ENCODE assay signal across 8 cellular contexts in the genomic region with DNA sequence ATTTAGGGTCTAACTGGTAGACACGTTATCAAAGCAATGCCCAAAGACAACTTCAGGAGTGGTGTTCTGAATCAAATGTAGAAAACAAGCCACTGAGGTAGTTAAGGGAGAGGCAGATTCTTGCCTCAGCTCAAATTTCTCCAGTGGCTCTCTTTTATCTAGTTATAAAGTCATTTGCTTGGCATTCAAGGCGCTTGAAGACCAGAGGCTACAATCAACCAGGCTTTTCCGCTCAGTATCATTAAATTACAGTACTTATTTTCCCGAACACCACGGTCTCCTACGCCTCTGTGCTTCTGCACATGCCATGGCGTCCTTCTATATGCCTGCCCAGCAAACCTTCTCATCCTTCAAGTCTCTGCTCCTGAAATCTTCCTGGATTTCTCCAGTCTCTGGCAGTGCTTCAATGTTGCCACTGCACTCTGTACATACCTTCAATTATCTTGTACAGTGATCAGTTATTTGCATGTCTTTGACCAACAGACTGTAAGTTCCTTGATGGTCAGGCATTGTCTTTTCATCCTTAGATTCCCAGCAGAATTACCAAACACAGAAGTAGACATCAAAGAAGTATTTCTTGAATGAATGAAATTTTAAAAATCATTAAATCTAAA. TPM values are rescaled to one million over a fixed set of nuclear protein-coding genes. Genes with fewer than 3 reads are reported as not detected.
DNase-seq lines count a peak whose midpoint lies in the region; ATAC-seq and TF ChIP-seq lines count a peak whose summit lies in the region.

No MANE protein-coding gene starts in this region.

- H3K9me3 Mint-ChIP-seq in Calu3 (ENCODE audit: low read depth, unreplicated experiment), result no peaks in the 10 kb centered on the region
- H3K9me3 Mint-ChIP-seq in endothelial cell (ENCODE audit: unreplicated experiment), result no peaks in the 10 kb centered on the region
- H3K9me3 Mint-ChIP-seq in osteocyte (ENCODE audit: unreplicated experiment), result no peaks in the 10 kb centered on the region

- ATAC-seq in GM19455 (IDR thresholded peaks at IDR 0.05; ENCODE audit: unreplicated experiment) (no peak), HG03521 (IDR thresholded peaks at IDR 0.05; ENCODE audit: unreplicated experiment) (no peak)

- H3K27me3 Mint-ChIP-seq in Calu3 (ENCODE audit: unreplicated experiment) (no peaks in the 10 kb centered on the region), endothelial cell (ENCODE audit: unreplicated experiment) (peaks cover 8% of the 10 kb centered on the region), osteocyte (ENCODE audit: unreplicated experiment) (no peaks in the 10 kb centered on the region)

- DNase-seq in Calu3 (no peak), MG63 (no peak), endothelial cell (ENCODE audit: low spot score) (no peak), osteocyte (ENCODE audit: extremely low spot score, unreplicated experiment) (no peak), HUDEP-2 (lab: John Stamatoyannopoulos, UW; ENCODE audit: unreplicated experiment in 76 of 76) (no peak), NK-92 (lab: John Stamatoyannopoulos, UW; ENCODE audit: unreplicated experiment) (no peak)

- H3K9me3 ChIP-seq in MG63, result no peaks in the 10 kb centered on the region

- no peak for TF ChIP-seq CTCF in Calu3 (IDR thresholded peaks at IDR 0.05; ENCODE audit: unreplicated experiment)
- TF ChIP-seq CTCF in endothelial cell (IDR thresholded peaks at IDR 0.05; ENCODE audit: unreplicated experiment), result no peak
- TF ChIP-seq CTCF in osteocyte (IDR thresholded peaks at IDR 0.05), result no peak

- H3K36me3 ChIP-seq in MG63, result no peaks in the 10 kb centered on the region; the same call in none of the 2 replicates

- no TSS peak for BruUV-seq in Calu3 (replicated peaks; lab: Mats Ljungman, UMichigan)

- H3K4me3 Mint-ChIP-seq in Calu3 (ENCODE audit: low read depth, unreplicated experiment), result peak overlapping the region; percentile 62
- peak overlapping the region; percentile 32 for H3K4me3 Mint-ChIP-seq in endothelial cell (ENCODE audit: unreplicated experiment)
- peak overlapping the region; percentile 97 for H3K4me3 Mint-ChIP-seq in osteocyte (ENCODE audit: unreplicated experiment)

- H3K4me1 Mint-ChIP-seq in Calu3 (ENCODE audit: low read depth, unreplicated experiment) (peaks cover 10% of the 10 kb centered on the region), endothelial cell (ENCODE audit: unreplicated experiment) (peaks cover 11% of the 10 kb centered on the region), osteocyte (ENCODE audit: unreplicated experiment) (peaks cover 19% of the 10 kb centered on the region)

- intact Hi-C loops in Calu3 (cut with micrococcal nuclease; ENCODE audit: unreplicated experiment), result loop anchor here (1.0 to 5.0 kb wide), 3 partner anchors 29 to 151 kb away; a partner anchor contains a TSS

- no peaks in the 10 kb centered on the region for H3K27me3 ChIP-seq in MG63

- peak overlapping the region; percentile 53 for H3K4me3 ChIP-seq in MG63

- CTCF ChIA-PET in Calu3 (lab: Charles Lee), result no interaction called here

- H3K36me3 Mint-ChIP-seq in Calu3 (ENCODE audit: insufficient read depth, unreplicated experiment) (peaks cover 15% of the 10 kb centered on the region), endothelial cell (ENCODE audit: low read depth, unreplicated experiment) (no peaks in the 10 kb centered on the region), osteocyte (ENCODE audit: unreplicated experiment) (peaks cover 2% of the 10 kb centered on the region)

- peak overlapping the region; percentile 83 for H3K27ac Mint-ChIP-seq in Calu3 (ENCODE audit: unreplicated experiment)
- H3K27ac Mint-ChIP-seq in endothelial cell (ENCODE audit: unreplicated experiment), result peak overlapping the region; percentile 6
- H3K27ac Mint-ChIP-seq in osteocyte (ENCODE audit: unreplicated experiment), result peak overlapping the region; percentile 99

RNA-seq across cellular contexts. Expression of a gene that starts 1.4 kb away (rescaled TPM):
- 16.4 and 16.9 TPM in 2 replicates for total RNA-seq in Calu3 (2022)
- 20.6 and 24.7 TPM in 2 replicates for total RNA-seq in MG63 (2014; rRNA removed; shearing (Covaris generic); ENCODE audit: low replicate concordance)
- total RNA-seq in endothelial cell (ENCODE audit: unreplicated experiment), result 12.2 TPM
- 45.2 and 50.7 TPM in 2 replicates for total RNA-seq in osteocyte

RNA-seq across cellular contexts. Expression of a gene that starts 29.4 kb away (rescaled TPM):
- total RNA-seq in Calu3 (2022) (not detected in 2 replicates), endothelial cell (ENCODE audit: unreplicated experiment) (0.69 TPM), osteocyte (0.35 and 0.91 TPM in 2 replicates)
- total RNA-seq in MG63 (2014; rRNA removed; shearing (Covaris generic); ENCODE audit: low replicate concordance), result 0.92 TPM in 1 of 2 replicates, not detected in the other

Comparison
In these comparisons a context has a peak if more than half of its experiments do, and no peak if none do; other contexts are left out.
1. H3K27ac Mint-ChIP-seq: peak in every context shown above with its lines; median percentile 99 in osteocyte; 83 in Calu3; 6 in endothelial cell.
2. H3K4me3 Mint-ChIP-seq: peak in every context shown above with its lines; median percentile 97 in osteocyte; 62 in Calu3; 32 in endothelial cell.